16 cellular contexts compared by ENCODE assay signal in genomic region chr7:73397521-73397934, GRCh38. TPM values are rescaled to one million over a fixed set of nuclear protein-coding genes. Genes with fewer than 3 reads are reported as not detected.
DNase-seq lines count a peak whose midpoint lies in the region; ATAC-seq and TF ChIP-seq lines count a peak whose summit lies in the region.
"Had no signal": no experiment of that assay in that cellular context is flagged by ENCODE, and none has a peak within 500 bp of the region (broad histone marks: within the 10 kb centered on the region; RNA-seq: fewer than 3 reads in every experiment).

No MANE protein-coding gene starts in this region.

- no peak overlapping the region for H3K23ac ChIP-seq in trophoblast cell (ENCODE audit: low read length)

- H3K27me3 ChIP-seq in iPS-15b (ENCODE audit: control insufficient read depth, insufficient read depth, low read length) (no peaks in the 10 kb centered on the region), trophoblast cell (ENCODE audit: insufficient read depth, low read length) (no peaks in the 10 kb centered on the region)
- H3K27me3 ChIP-seq: SJCRH30 had no signal

- no peak overlapping the region for H3K18ac ChIP-seq in trophoblast cell (ENCODE audit: low read length)

- no peak overlapping the region for H4K12ac ChIP-seq in trophoblast cell (ENCODE audit: low read depth, low read length)

- H3K9ac ChIP-seq in iPS-15b (ENCODE audit: low read depth, low read length): peak overlapping the region; percentile 60
- H3K9ac ChIP-seq in trophoblast cell (ENCODE audit: low read length): peak overlapping the region; percentile 46

- H4K91ac ChIP-seq in trophoblast cell (ENCODE audit: low read depth, low read length): no peak overlapping the region

- TF ChIP-seq CTCF in HEK293 (tag by site-specific recombination; IDR thresholded peaks at IDR 0.05) (no peak), brain (conservative IDR thresholded peaks at IDR 0.05) (no peak)

- no peak overlapping the region for H2BK12ac ChIP-seq in trophoblast cell (ENCODE audit: low read length)

- no peaks in the 10 kb centered on the region for H3K79me2 ChIP-seq in trophoblast cell (ENCODE audit: control insufficient read depth, insufficient read depth, low read length, poor library complexity)

- no peaks in the 10 kb centered on the region for H3K79me1 ChIP-seq in trophoblast cell (ENCODE audit: low read length)

- no peak overlapping the region for H2BK120ac ChIP-seq in trophoblast cell (ENCODE audit: insufficient read depth, low read length, poor library complexity)

- H3K36me3 ChIP-seq in HEK293 (ENCODE audit: control insufficient read depth in 2 of 2, insufficient read depth in 1 of 2, low read length in 2 of 2) (no peaks in the 10 kb centered on the region), iPS-15b (ENCODE audit: control insufficient read depth, insufficient read depth, low read length) (no peaks in the 10 kb centered on the region), trophoblast cell (ENCODE audit: control insufficient read depth in 1 of 2, insufficient read depth in 2 of 2, low read length in 2 of 2) (no peaks in the 10 kb centered on the region)
- H3K36me3 ChIP-seq: SJCRH30 had no signal

- H3K4me1 ChIP-seq in HEK293 (ENCODE audit: control insufficient read depth, insufficient read depth, low read length) (no peaks in the 10 kb centered on the region), iPS-15b (ENCODE audit: control insufficient read depth, insufficient read depth, low read length) (peaks cover 3% of the 10 kb centered on the region), trophoblast cell (ENCODE audit: control insufficient read depth in 1 of 2, insufficient read depth in 2 of 2, low read length in 2 of 2) (no peaks in the 10 kb centered on the region)
- H3K4me1 ChIP-seq: Caco-2, SJCRH30 had no signal

- peaks cover 16% of the 10 kb centered on the region for H3K4me1 Mint-ChIP-seq in brain

- H3K9me3 ChIP-seq in HEK293 (ENCODE audit: control insufficient read depth, insufficient read depth, low read depth, low read length) (no peaks in the 10 kb centered on the region), iPS-15b (ENCODE audit: control insufficient read depth, insufficient read depth, low read length) (no peaks in the 10 kb centered on the region), trophoblast cell (ENCODE audit: insufficient read depth, low read depth, low read length) (no peaks in the 10 kb centered on the region)
- H3K9me3 ChIP-seq: Caco-2, SJCRH30 had no signal

- no peak overlapping the region for H3K14ac ChIP-seq in trophoblast cell (ENCODE audit: low read length)

- POLR2A ChIA-PET in HEK293 (lab: Yijun Ruan, JAX): no interaction called here

- H4K8ac ChIP-seq in trophoblast cell (ENCODE audit: low read depth, low read length): no peak overlapping the region

- CTCF ChIA-PET in HEK293 (lab: Yijun Ruan, JAX): no interaction called here

- H3K4ac ChIP-seq in trophoblast cell (ENCODE audit: low read depth, low read length): no peak overlapping the region

- no peak overlapping the region for H3K4me2 ChIP-seq in trophoblast cell (ENCODE audit: low read length)

- H3K4me3 ChIP-seq in HEK293 (ENCODE audit: low read depth, low read length) (no peak overlapping the region), iPS-15b (ENCODE audit: low read depth, low read length) (peak overlapping the region; percentile 85), trophoblast cell (ENCODE audit: low read depth, low read length) (no peak overlapping the region)
- H3K4me3 ChIP-seq: SJCRH30 had no signal

- no peak for ATAC-seq in activated naive CD4-positive, alpha-beta T cell treated with anti-CD3 and anti-CD28 coated beads, Interleukin-2, amount 50 U/mL, for 72 hours
- no peak for ATAC-seq in GM21447 (IDR thresholded peaks at IDR 0.05; ENCODE audit: unreplicated experiment)

- H3K27me3 Mint-ChIP-seq in brain: peaks cover 3% of the 10 kb centered on the region
- H3K27me3 Mint-ChIP-seq: activated CD4-positive, alpha-beta T cell treated with anti-CD3 and anti-CD28 coated beads, Interleukin-2, amount 10 ng/mL, durations not matched to agents 7 days and 5 days had no signal

- H3K9me3 Mint-ChIP-seq in brain: peaks cover 0 to 4% (median 2%) of the 10 kb centered on the region in 5 experiments
- H3K9me3 Mint-ChIP-seq in activated naive CD4-positive, alpha-beta T cell treated with anti-CD3 and anti-CD28 coated beads, Interleukin-2, amount 50 U/mL, for 72 hours: no peaks in the 10 kb centered on the region
- H3K9me3 Mint-ChIP-seq: activated CD4-positive, alpha-beta T cell treated with anti-CD3 and anti-CD28 coated beads, Interleukin-2, amount 10 ng/mL, durations not matched to agents 7 days and 5 days had no signal

- no peak overlapping the region for H2AK5ac ChIP-seq in trophoblast cell (ENCODE audit: low read length)

- no peak overlapping the region for H3K27ac ChIP-seq in HEK293 (ENCODE audit: extremely low read depth, low read depth, low read length)
- H3K27ac ChIP-seq in trophoblast cell (ENCODE audit: low read depth, low read length): no peak overlapping the region
- H3K27ac ChIP-seq: SJCRH30 had no signal

- H2AFZ ChIP-seq in trophoblast cell (ENCODE audit: insufficient read depth, low read length, poor library complexity): no peak overlapping the region

- DNase-seq in trophoblast cell: no peak
- DNase-seq in GM19240 (ENCODE audit: insufficient read length, low spot score): no peak
- no peak for DNase-seq in activated naive CD4-positive, alpha-beta T cell treated with anti-CD3 and anti-CD28 coated beads, Interleukin-2, amount 50 U/mL, for 72 hours (ENCODE audit: low spot score in 2 of 2)
- DNase-seq in NCI-H2107 treated with DMSO at 0.1 percent for 48 hours (lab: John Stamatoyannopoulos, UW; ENCODE audit: unreplicated experiment): no peak
- DNase-seq: activated CD4-positive, alpha-beta T cell treated with anti-CD3 and anti-CD28 coated beads, Interleukin-2, amount 10 ng/mL, durations not matched to agents 7 days and 5 days; activated naive CD8-positive, alpha-beta T cell treated with anti-CD3 and anti-CD28 coated beads, Interleukin-2, amount 10 ng/mL, durations not matched to agents 7 days and 5 days; Caco-2; GDM1; NCI-H1436 treated with DMSO at 0.1 percent for 48 hours; NCI-H226; SJCRH30; T-helper 9 cell had no signal

- H3K27ac Mint-ChIP-seq in brain: peak overlapping the region in 3 of 5 experiments; percentile 83 to 95 (median 92)
- no peak overlapping the region for H3K27ac Mint-ChIP-seq in activated naive CD4-positive, alpha-beta T cell treated with anti-CD3 and anti-CD28 coated beads, Interleukin-2, amount 50 U/mL, for 72 hours
- H3K27ac Mint-ChIP-seq: activated CD4-positive, alpha-beta T cell treated with anti-CD3 and anti-CD28 coated beads, Interleukin-2, amount 10 ng/mL, durations not matched to agents 7 days and 5 days; activated naive CD8-positive, alpha-beta T cell treated with anti-CD3 and anti-CD28 coated beads, Interleukin-2, amount 10 ng/mL, durations not matched to agents 7 days and 5 days had no signal

- H3K4me3 Mint-ChIP-seq in brain: peak overlapping the region in 4 of 5 experiments; percentile 68 to 84 (median 80)
- H3K4me3 Mint-ChIP-seq: activated CD4-positive, alpha-beta T cell treated with anti-CD3 and anti-CD28 coated beads, Interleukin-2, amount 10 ng/mL, durations not matched to agents 7 days and 5 days; activated naive CD8-positive, alpha-beta T cell treated with anti-CD3 and anti-CD28 coated beads, Interleukin-2, amount 10 ng/mL, durations not matched to agents 7 days and 5 days had no signal

- WGBS in trophoblast cell (ENCODE audit: extremely low coverage, insufficient coverage, insufficient read length): no CpG with 5 or more reads among the region's 9 CpGs

- H3K36me3 Mint-ChIP-seq in brain: no peaks in the 10 kb centered on the region
- H3K36me3 Mint-ChIP-seq in activated naive CD4-positive, alpha-beta T cell treated with anti-CD3 and anti-CD28 coated beads, Interleukin-2, amount 50 U/mL, for 72 hours: no peaks in the 10 kb centered on the region
- H3K36me3 Mint-ChIP-seq: activated naive CD8-positive, alpha-beta T cell treated with anti-CD3 and anti-CD28 coated beads, Interleukin-2, amount 10 ng/mL, durations not matched to agents 7 days and 5 days had no signal

- no peak overlapping the region for H2BK5ac ChIP-seq in trophoblast cell (ENCODE audit: low read depth, low read length, poor library complexity)

TF ChIP-seq in HEK293, 187 proteins besides CTCF, POLR2A, EP300 and RAD21:
- no peak for TF ChIP-seq ZNF530 (tag by site-specific recombination; IDR thresholded peaks at IDR 0.05; ENCODE audit: low read depth)
- 0 out of 2 replicates have a peak, but pooled peaks have one; percentile 18 for TF ChIP-seq EGR2 (tag by site-specific recombination; IDR thresholded peaks at IDR 0.05; ENCODE audit: low read depth)
TF ChIP-seq in HEK293: peak in this region for 1.

RNA-seq across cellular contexts. Expression of gene FZD9, which starts 36.0 kb away (rescaled TPM):
- 45.1 TPM for polyA plus RNA-seq in brain (ENCODE audit: insufficient read depth, low read depth, low replicate concordance)
- 0.07 TPM in 2 replicates for polyA plus RNA-seq in trophoblast cell (2013)
- under 1 TPM; 0.09 to 0.23 TPM for total RNA-seq in activated naive CD4-positive, alpha-beta T cell treated with anti-CD3 and anti-CD28 coated beads, Interleukin-2, amount 50 U/mL, for 72 hours
- total RNA-seq: activated CD4-positive, alpha-beta T cell treated with anti-CD3 and anti-CD28 coated beads, Interleukin-2, amount 10 ng/mL, durations not matched to agents 7 days and 5 days; SJCRH30 had no signal

Comparison
In these comparisons a context has a peak if more than half of its experiments do, and no peak if none do; other contexts are left out.
1. H3K27ac Mint-ChIP-seq: peak in brain (3 of 5); none in activated naive CD4-positive, alpha-beta T cell treated with anti-CD3 and anti-CD28 coated beads, Interleukin-2, amount 50 U/mL, for 72 hours (0 of 2).